1 cellular context compared by ENCODE assay signal in the genomic region with DNA sequence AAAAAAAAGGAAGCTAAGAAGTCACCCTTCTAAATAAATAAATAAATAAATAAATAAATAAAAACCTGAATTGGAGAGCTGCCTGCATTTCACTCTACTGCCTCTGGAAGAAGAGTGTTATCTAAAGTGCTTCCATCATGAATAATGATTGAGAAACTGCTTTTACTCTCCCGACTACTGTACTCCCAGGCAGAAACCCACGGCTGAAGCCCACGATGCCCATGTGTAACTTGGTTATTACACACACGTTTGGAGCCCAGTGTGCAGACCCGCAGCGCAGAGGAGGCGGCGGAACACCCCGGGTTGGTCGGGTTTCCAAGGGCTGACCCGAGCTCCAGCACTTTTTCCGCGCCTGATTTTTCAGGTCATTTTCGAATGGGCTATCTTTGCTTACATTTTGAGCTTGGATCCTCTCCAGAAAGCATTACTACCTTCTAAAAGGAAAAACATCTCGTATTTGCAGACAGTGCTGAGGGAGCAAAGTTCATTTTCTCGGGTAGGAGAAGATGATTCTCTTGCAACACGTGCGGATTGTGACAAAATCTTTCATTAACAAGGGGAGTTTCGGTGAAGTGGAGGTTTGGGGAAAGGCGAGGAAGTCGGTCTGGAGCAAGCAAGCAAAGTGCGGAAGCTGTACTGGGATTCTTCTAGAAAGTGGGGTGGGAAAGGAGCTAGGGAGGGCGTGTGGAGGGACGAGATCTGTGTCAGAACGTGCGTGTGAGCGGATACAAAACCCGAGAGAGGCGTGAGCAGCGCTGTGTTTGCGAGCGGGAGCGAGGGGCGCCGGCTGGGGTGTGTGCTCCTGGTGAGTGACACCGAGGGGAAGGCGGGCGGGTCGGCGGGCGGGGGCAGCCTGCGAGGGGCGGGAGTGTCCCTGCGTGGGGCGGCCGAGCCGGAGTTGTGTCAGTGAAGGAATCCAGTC.
TF ChIP-seq lines count a peak whose summit lies in the region.

A gene with protein sequence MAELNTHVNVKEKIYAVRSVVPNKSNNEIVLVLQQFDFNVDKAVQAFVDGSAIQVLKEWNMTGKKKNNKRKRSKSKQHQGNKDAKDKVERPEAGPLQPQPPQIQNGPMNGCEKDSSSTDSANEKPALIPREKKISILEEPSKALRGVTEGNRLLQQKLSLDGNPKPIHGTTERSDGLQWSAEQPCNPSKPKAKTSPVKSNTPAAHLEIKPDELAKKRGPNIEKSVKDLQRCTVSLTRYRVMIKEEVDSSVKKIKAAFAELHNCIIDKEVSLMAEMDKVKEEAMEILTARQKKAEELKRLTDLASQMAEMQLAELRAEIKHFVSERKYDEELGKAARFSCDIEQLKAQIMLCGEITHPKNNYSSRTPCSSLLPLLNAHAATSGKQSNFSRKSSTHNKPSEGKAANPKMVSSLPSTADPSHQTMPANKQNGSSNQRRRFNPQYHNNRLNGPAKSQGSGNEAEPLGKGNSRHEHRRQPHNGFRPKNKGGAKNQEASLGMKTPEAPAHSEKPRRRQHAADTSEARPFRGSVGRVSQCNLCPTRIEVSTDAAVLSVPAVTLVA (plus strand): TSS at position 897 of the 922 bp plus-strand sequence. CDS start 82,552 bp downstream, outside the sequence.

TF ChIP-seq in HepG2, 621 proteins besides CTCF, POLR2A, EP300 and RAD21 (continued from another document and continues in another):
- TF ChIP-seq ZKSCAN8 (CRISPR knock-in tag; IDR thresholded peaks at IDR 0.05; ENCODE audit: borderline replicate concordance), result peak; percentile 91; the same call in 1 of the 2 replicates
- peak; percentile 20 for TF ChIP-seq SKI (IDR thresholded peaks at IDR 0.05; ENCODE audit: partially characterized antibody)
- TF ChIP-seq ZNF468 (CRISPR knock-in tag; IDR thresholded peaks at IDR 0.05), result no peak
- TF ChIP-seq HES4 (CRISPR knock-in tag; IDR thresholded peaks at IDR 0.05; ENCODE audit: borderline replicate concordance), result no peak
- no peak for TF ChIP-seq GTF2F1 (IDR thresholded peaks at IDR 0.05; ENCODE audit: low read length)
- TF ChIP-seq TEAD2 (CRISPR knock-in tag; IDR thresholded peaks at IDR 0.05), result no peak
- TF ChIP-seq, protein P1, sequence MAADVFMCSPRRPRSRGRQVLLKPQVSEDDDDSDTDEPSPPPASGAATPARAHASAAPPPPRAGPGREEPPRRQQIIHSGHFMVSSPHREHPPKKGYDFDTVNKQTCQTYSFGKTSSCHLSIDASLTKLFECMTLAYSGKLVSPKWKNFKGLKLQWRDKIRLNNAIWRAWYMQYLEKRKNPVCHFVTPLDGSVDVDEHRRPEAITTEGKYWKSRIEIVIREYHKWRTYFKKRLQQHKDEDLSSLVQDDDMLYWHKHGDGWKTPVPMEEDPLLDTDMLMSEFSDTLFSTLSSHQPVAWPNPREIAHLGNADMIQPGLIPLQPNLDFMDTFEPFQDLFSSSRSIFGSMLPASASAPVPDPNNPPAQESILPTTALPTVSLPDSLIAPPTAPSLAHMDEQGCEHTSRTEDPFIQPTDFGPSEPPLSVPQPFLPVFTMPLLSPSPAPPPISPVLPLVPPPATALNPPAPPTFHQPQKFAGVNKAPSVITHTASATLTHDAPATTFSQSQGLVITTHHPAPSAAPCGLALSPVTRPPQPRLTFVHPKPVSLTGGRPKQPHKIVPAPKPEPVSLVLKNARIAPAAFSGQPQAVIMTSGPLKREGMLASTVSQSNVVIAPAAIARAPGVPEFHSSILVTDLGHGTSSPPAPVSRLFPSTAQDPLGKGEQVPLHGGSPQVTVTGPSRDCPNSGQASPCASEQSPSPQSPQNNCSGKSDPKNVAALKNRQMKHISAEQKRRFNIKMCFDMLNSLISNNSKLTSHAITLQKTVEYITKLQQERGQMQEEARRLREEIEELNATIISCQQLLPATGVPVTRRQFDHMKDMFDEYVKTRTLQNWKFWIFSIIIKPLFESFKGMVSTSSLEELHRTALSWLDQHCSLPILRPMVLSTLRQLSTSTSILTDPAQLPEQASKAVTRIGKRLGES (CRISPR knock-in tag; IDR thresholded peaks at IDR 0.05; ENCODE audit: borderline replicate concordance), result no peak
- peak; percentile 13 for TF ChIP-seq ZNF564 (CRISPR knock-in tag; IDR thresholded peaks at IDR 0.05)
- TF ChIP-seq, protein P2, sequence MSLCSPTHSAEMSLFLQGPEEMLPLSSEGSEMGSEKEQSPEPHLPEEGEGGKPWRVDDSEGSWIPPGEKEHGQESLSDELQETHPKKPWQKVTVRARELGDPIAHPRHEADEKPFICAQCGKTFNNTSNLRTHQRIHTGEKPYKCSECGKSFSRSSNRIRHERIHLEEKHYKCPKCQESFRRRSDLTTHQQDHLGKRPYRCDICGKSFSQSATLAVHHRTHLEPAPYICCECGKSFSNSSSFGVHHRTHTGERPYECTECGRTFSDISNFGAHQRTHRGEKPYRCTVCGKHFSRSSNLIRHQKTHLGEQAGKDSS (CRISPR knock-in tag; IDR thresholded peaks at IDR 0.05; ENCODE audit: borderline replicate concordance, low read depth), result peak; percentile 69; the same call in 1 of the 2 replicates
- TF ChIP-seq SIX1 (CRISPR knock-in tag; IDR thresholded peaks at IDR 0.05; ENCODE audit: borderline replicate concordance), result peak; percentile 57; the same call in 1 of the 2 replicates
- peak; percentile 94 for TF ChIP-seq KAT7 (CRISPR knock-in tag; IDR thresholded peaks at IDR 0.05; ENCODE audit: borderline replicate concordance)
- TF ChIP-seq, protein P3, sequence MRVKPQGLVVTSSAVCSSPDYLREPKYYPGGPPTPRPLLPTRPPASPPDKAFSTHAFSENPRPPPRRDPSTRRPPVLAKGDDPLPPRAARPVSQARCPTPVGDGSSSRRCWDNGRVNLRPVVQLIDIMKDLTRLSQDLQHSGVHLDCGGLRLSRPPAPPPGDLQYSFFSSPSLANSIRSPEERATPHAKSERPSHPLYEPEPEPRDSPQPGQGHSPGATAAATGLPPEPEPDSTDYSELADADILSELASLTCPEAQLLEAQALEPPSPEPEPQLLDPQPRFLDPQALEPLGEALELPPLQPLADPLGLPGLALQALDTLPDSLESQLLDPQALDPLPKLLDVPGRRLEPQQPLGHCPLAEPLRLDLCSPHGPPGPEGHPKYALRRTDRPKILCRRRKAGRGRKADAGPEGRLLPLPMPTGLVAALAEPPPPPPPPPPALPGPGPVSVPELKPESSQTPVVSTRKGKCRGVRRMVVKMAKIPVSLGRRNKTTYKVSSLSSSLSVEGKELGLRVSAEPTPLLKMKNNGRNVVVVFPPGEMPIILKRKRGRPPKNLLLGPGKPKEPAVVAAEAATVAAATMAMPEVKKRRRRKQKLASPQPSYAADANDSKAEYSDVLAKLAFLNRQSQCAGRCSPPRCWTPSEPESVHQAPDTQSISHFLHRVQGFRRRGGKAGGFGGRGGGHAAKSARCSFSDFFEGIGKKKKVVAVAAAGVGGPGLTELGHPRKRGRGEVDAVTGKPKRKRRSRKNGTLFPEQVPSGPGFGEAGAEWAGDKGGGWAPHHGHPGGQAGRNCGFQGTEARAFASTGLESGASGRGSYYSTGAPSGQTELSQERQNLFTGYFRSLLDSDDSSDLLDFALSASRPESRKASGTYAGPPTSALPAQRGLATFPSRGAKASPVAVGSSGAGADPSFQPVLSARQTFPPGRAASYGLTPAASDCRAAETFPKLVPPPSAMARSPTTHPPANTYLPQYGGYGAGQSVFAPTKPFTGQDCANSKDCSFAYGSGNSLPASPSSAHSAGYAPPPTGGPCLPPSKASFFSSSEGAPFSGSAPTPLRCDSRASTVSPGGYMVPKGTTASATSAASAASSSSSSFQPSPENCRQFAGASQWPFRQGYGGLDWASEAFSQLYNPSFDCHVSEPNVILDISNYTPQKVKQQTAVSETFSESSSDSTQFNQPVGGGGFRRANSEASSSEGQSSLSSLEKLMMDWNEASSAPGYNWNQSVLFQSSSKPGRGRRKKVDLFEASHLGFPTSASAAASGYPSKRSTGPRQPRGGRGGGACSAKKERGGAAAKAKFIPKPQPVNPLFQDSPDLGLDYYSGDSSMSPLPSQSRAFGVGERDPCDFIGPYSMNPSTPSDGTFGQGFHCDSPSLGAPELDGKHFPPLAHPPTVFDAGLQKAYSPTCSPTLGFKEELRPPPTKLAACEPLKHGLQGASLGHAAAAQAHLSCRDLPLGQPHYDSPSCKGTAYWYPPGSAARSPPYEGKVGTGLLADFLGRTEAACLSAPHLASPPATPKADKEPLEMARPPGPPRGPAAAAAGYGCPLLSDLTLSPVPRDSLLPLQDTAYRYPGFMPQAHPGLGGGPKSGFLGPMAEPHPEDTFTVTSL (CRISPR knock-in tag; IDR thresholded peaks at IDR 0.05; ENCODE audit: borderline replicate concordance), result peak; percentile 62; the same call in 1 of the 2 replicates
- no peak for TF ChIP-seq ZBTB20 (CRISPR knock-in tag; IDR thresholded peaks at IDR 0.05; ENCODE audit: borderline replicate concordance, low read depth)
- TF ChIP-seq MZF1 (CRISPR knock-in tag; IDR thresholded peaks at IDR 0.05; ENCODE audit: borderline replicate concordance), result no peak
- peak; percentile 60; the same call in 1 of the 2 replicates for TF ChIP-seq ERF (CRISPR knock-in tag; IDR thresholded peaks at IDR 0.05)
- TF ChIP-seq ZIK1 (CRISPR knock-in tag; IDR thresholded peaks at IDR 0.05; ENCODE audit: borderline replicate concordance, low read depth), result no peak
- TF ChIP-seq ZNF615 (CRISPR knock-in tag; IDR thresholded peaks at IDR 0.05; ENCODE audit: borderline replicate concordance), result peak; percentile 95; the same call in 1 of the 2 replicates
- TF ChIP-seq ZNF878 (CRISPR knock-in tag; IDR thresholded peaks at IDR 0.05), result no peak
- TF ChIP-seq, protein P4, sequence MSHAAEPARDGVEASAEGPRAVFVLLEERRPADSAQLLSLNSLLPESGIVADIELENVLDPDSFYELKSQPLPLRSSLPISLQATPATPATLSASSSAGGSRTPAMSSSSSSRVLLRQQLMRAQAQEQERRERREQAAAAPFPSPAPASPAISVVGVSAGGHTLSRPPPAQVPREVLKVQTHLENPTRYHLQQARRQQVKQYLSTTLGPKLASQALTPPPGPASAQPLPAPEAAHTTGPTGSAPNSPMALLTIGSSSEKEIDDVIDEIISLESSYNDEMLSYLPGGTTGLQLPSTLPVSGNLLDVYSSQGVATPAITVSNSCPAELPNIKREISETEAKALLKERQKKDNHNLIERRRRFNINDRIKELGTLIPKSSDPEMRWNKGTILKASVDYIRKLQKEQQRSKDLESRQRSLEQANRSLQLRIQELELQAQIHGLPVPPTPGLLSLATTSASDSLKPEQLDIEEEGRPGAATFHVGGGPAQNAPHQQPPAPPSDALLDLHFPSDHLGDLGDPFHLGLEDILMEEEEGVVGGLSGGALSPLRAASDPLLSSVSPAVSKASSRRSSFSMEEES (CRISPR knock-in tag; IDR thresholded peaks at IDR 0.05), result no peak; the same call in none of the 2 replicates
- TF ChIP-seq GATA4 (IDR thresholded peaks at IDR 0.05; ENCODE audit: borderline replicate concordance, low read depth), result peak; percentile 62; the same call in 1 of the 2 replicates
- no peak for TF ChIP-seq MATR3 (CRISPR knock-in tag; IDR thresholded peaks at IDR 0.05)
- TF ChIP-seq, protein P5, sequence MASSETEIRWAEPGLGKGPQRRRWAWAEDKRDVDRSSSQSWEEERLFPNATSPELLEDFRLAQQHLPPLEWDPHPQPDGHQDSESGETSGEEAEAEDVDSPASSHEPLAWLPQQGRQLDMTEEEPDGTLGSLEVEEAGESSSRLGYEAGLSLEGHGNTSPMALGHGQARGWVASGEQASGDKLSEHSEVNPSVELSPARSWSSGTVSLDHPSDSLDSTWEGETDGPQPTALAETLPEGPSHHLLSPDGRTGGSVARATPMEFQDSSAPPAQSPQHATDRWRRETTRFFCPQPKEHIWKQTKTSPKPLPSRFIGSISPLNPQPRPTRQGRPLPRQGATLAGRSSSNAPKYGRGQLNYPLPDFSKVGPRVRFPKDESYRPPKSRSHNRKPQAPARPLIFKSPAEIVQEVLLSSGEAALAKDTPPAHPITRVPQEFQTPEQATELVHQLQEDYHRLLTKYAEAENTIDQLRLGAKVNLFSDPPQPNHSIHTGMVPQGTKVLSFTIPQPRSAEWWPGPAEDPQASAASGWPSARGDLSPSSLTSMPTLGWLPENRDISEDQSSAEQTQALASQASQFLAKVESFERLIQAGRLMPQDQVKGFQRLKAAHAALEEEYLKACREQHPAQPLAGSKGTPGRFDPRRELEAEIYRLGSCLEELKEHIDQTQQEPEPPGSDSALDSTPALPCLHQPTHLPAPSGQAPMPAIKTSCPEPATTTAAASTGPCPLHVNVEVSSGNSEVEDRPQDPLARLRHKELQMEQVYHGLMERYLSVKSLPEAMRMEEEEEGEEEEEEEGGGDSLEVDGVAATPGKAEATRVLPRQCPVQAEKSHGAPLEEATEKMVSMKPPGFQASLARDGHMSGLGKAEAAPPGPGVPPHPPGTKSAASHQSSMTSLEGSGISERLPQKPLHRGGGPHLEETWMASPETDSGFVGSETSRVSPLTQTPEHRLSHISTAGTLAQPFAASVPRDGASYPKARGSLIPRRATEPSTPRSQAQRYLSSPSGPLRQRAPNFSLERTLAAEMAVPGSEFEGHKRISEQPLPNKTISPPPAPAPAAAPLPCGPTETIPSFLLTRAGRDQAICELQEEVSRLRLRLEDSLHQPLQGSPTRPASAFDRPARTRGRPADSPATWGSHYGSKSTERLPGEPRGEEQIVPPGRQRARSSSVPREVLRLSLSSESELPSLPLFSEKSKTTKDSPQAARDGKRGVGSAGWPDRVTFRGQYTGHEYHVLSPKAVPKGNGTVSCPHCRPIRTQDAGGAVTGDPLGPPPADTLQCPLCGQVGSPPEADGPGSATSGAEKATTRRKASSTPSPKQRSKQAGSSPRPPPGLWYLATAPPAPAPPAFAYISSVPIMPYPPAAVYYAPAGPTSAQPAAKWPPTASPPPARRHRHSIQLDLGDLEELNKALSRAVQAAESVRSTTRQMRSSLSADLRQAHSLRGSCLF (CRISPR knock-in tag; IDR thresholded peaks at IDR 0.05; ENCODE audit: borderline replicate concordance), result no peak
- TF ChIP-seq RFX5 (IDR thresholded peaks at IDR 0.05; ENCODE audit: low read depth, low read length), result no peak
- TF ChIP-seq ZNF747 (CRISPR knock-in tag; IDR thresholded peaks at IDR 0.05; ENCODE audit: borderline replicate concordance), result 0 out of 2 replicates have a peak, but pooled peaks have one; percentile 54
- TF ChIP-seq MAFK (conservative IDR thresholded peaks at IDR 0.05 in 1 of 2, IDR thresholded peaks at IDR 0.05 in 1 of 2; ENCODE audit: low read length in 2 of 2), result peak; percentile 45; a peak in 2 of 4 replicates
- TF ChIP-seq RBM39 (IDR thresholded peaks at IDR 0.05; ENCODE audit: low read depth, low read length, poor library complexity, severe bottlenecking), result peak; percentile 33
- peak; percentile 69 for TF ChIP-seq KMT2B (CRISPR knock-in tag; IDR thresholded peaks at IDR 0.05)
- TF ChIP-seq SCMH1 (CRISPR knock-in tag; IDR thresholded peaks at IDR 0.05; ENCODE audit: borderline replicate concordance), result no peak
- no peak; the same call in 1 of the 2 replicates for TF ChIP-seq ZMYM3 (CRISPR knock-in tag; IDR thresholded peaks at IDR 0.05)
- no peak for TF ChIP-seq ZSCAN30 (CRISPR knock-in tag; IDR thresholded peaks at IDR 0.05)
- TF ChIP-seq ZNF572 (CRISPR knock-in tag; IDR thresholded peaks at IDR 0.05), result 0 out of 2 replicates have a peak, but pooled peaks have one; percentile 64
- TF ChIP-seq, protein P6, sequence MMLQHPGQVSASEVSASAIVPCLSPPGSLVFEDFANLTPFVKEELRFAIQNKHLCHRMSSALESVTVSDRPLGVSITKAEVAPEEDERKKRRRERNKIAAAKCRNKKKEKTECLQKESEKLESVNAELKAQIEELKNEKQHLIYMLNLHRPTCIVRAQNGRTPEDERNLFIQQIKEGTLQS (CRISPR knock-in tag; IDR thresholded peaks at IDR 0.05), result peak; percentile 57
- TF ChIP-seq TOE1 (CRISPR knock-in tag; IDR thresholded peaks at IDR 0.05), result 0 out of 2 replicates have a peak, but pooled peaks have one; percentile 28
- no peak for TF ChIP-seq SRSF9 (IDR thresholded peaks at IDR 0.05; ENCODE audit: borderline replicate concordance, insufficient read depth, low read depth, low read length, poor library complexity, severe bottlenecking)
- TF ChIP-seq, protein P7, sequence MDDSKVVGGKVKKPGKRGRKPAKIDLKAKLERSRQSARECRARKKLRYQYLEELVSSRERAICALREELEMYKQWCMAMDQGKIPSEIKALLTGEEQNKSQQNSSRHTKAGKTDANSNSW (CRISPR knock-in tag; IDR thresholded peaks at IDR 0.05; ENCODE audit: borderline replicate concordance), result no peak
